Comparison of ENCODE assay signal across 7 cellular contexts in the genomic region with DNA sequence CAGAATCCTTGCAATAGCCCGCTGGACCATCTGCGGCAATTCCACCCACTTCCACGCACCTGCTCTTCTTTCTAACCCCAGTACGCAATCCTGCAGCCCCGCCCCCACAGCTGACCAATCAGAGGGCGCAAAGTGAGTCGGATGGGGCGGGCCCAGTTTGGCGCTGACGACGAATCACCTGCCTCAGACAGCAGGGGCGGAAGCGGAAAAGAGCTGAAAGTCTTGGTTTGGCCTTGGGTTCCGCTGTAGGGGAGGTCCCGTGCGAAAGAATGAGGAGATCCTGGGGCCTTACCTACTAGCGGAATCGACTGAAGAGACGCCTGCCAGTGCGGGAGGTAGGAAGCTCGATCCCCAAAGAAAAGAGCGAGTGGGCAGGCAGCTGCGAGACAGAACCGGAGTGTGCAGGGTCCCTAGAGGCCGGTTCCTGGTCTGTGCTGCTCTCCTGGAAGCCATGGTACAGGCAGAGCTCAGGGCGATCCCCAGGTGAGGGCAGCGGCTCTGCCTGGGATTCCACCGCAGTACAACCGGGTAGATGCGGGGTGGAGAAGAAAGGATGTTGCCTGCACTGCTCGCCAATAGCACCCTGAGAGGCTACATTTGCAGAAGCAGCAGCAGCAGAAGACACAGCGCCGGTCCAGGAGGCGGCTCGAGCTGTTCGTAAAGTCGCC. TPM values are rescaled to one million over a fixed set of nuclear protein-coding genes. Genes with fewer than 3 reads are reported as not detected.
DNase-seq lines count a peak whose midpoint lies in the region; ATAC-seq and TF ChIP-seq lines count a peak whose summit lies in the region.

A gene (plus strand): TSS at position 225 of the 668 bp plus-strand sequence. CDS start 560 bp downstream, outside the sequence.

- DNase-seq in NCI-H2081 (lab: John Stamatoyannopoulos, UW) (peak; percentile 88 to 93), T1000 (lab: John Stamatoyannopoulos, UW) (peak; percentile 96), astrocyte of the spinal cord (ENCODE audit: low read depth, low spot score) (peak; percentile 96), hepatocyte (ENCODE audit: low spot score) (peak; percentile 97), renal cortical epithelial cell (ENCODE audit: low read depth) (peak; percentile 90)

- H3K27me3 ChIP-seq in hepatocyte = no peaks in the 10 kb centered on the region

- TF ChIP-seq CTCF in astrocyte of the spinal cord (IDR thresholded peaks at IDR 0.05; ENCODE audit: low read depth, low read length) (peak; percentile 17), hepatocyte (IDR thresholded peaks at IDR 0.05; ENCODE audit: poor library complexity) (no peak)

- ATAC-seq in GM18508 (IDR thresholded peaks at IDR 0.05; ENCODE audit: insufficient read depth, unreplicated experiment) (peak; percentile 99), HG03025 (IDR thresholded peaks at IDR 0.05; ENCODE audit: low FRiP score, unreplicated experiment) (peak; percentile 100)

- no peaks in the 10 kb centered on the region for H3K36me3 ChIP-seq in hepatocyte (replicated peaks; ENCODE audit: insufficient read depth, low read depth)

- WGBS in hepatocyte (ENCODE audit: low lambda C conversion rate, missing lambda C conversion rate) = 1% methylated on average over 36 of the region's 37 CpGs

- peak within 1 kb of the TSS; percentile 92 for H3K27ac ChIP-seq in hepatocyte

- H3K9me2 ChIP-seq in hepatocyte (replicated peaks; ENCODE audit: insufficient read depth) = no peaks in the 10 kb centered on the region

- peaks cover 45% of the 10 kb centered on the region for H3K79me2 ChIP-seq in hepatocyte

- peak within 1 kb of the TSS; percentile 95 for H3K4me3 ChIP-seq in astrocyte of the spinal cord (ENCODE audit: low read depth, low read length)
- peak within 1 kb of the TSS; percentile 43 for H3K4me3 ChIP-seq in hepatocyte

- H2AFZ ChIP-seq in hepatocyte = peak within 1 kb of the TSS; percentile 71

- H3K4me1 ChIP-seq in hepatocyte (ENCODE audit: insufficient read depth) = peaks cover 22% of the 10 kb centered on the region

- H3K4me2 ChIP-seq in hepatocyte = peak within 1 kb of the TSS; percentile 85

- no peaks in the 10 kb centered on the region for H3K9me3 ChIP-seq in hepatocyte (ENCODE audit: low read depth)

- in situ Hi-C loops in astrocyte of the spinal cord (cut with HindIII; ENCODE audit: low sequenced_read_pairs) = no loop called here

- peaks cover 5% of the 10 kb centered on the region for H4K20me1 ChIP-seq in hepatocyte (ENCODE audit: insufficient read depth, poor library complexity, severe bottlenecking)

RNA-seq across cellular contexts. Expression of the gene that starts here (rescaled TPM):
- total RNA-seq in hepatocyte = 43.0 and 49.5 TPM in 2 replicates
- 34.5 and 43.9 TPM in 2 replicates for polyA plus RNA-seq in hepatocyte
- total RNA-seq in renal cortical epithelial cell = 54.0 and 99.8 TPM in 2 replicates

Comparison
In these comparisons a context has a peak if more than half of its experiments do, and no peak if none do; other contexts are left out.
1. Peak in every context shown above with its lines: DNase-seq, ATAC-seq, H3K4me3 ChIP-seq and H3K27ac ChIP-seq.